Comparison of ENCODE assay signal across 1 cellular context in the genomic region with DNA sequence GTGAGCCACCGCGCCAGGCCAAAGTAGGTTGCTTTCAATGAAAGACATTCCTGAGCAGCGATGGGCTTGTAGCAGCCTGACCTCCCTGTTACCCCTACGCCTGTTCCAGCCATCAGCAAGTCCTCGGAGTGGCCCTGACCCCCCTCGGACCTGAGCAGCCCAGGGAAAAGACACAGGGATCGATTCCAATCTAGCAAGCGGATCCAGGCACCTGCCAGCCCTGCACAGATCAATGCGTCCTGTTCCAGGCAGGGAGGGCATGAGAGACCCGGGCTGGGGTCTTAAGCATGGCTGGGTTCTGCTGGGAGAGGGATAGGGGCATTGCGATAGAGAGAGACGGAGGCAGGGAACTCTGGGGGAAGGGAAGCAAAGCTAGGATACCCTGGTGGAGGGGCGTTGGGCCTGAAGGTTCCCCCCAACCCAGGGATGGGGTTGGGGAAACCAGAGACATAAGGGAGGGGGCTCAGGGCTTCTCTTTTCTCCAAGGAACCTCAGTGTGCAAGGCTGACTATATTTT.
TF ChIP-seq lines count a peak whose summit lies in the region.

No MANE protein-coding gene starts in this region.

TF ChIP-seq in HepG2, 621 proteins besides CTCF, POLR2A, EP300 and RAD21 (continued from another document and continues in another):
- TF ChIP-seq, protein P1, sequence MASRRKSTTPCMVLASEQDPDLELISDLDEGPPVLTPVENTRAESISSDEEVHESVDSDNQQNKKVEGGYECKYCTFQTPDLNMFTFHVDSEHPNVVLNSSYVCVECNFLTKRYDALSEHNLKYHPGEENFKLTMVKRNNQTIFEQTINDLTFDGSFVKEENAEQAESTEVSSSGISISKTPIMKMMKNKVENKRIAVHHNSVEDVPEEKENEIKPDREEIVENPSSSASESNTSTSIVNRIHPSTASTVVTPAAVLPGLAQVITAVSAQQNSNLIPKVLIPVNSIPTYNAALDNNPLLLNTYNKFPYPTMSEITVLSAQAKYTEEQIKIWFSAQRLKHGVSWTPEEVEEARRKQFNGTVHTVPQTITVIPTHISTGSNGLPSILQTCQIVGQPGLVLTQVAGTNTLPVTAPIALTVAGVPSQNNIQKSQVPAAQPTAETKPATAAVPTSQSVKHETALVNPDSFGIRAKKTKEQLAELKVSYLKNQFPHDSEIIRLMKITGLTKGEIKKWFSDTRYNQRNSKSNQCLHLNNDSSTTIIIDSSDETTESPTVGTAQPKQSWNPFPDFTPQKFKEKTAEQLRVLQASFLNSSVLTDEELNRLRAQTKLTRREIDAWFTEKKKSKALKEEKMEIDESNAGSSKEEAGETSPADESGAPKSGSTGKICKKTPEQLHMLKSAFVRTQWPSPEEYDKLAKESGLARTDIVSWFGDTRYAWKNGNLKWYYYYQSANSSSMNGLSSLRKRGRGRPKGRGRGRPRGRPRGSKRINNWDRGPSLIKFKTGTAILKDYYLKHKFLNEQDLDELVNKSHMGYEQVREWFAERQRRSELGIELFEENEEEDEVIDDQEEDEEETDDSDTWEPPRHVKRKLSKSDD (CRISPR knock-in tag; IDR thresholded peaks at IDR 0.05; ENCODE audit: low read depth) = no peak
- TF ChIP-seq ZFAT (CRISPR knock-in tag; conservative IDR thresholded peaks at IDR 0.05) (no peak), CC2D1A (CRISPR knock-in tag; IDR thresholded peaks at IDR 0.05) (no peak), SMC3 (IDR thresholded peaks at IDR 0.05; ENCODE audit: low read length) (no peak), ZNF138 (CRISPR knock-in tag; IDR thresholded peaks at IDR 0.05; ENCODE audit: low read depth) (no peak), KDM1A (CRISPR knock-in tag; IDR thresholded peaks at IDR 0.05) (no peak), MZF1 (CRISPR knock-in tag; IDR thresholded peaks at IDR 0.05; ENCODE audit: borderline replicate concordance) (no peak), HOXA7 (CRISPR knock-in tag; IDR thresholded peaks at IDR 0.05) (no peak), ZNF274 (CRISPR knock-in tag; IDR thresholded peaks at IDR 0.05) (no peak), ZNF263 (CRISPR knock-in tag; IDR thresholded peaks at IDR 0.05) (no peak), SUZ12 (IDR thresholded peaks at IDR 0.05; ENCODE audit: low read depth, low read length) (no peak), KLF6 (CRISPR knock-in tag; IDR thresholded peaks at IDR 0.05) (no peak), ZNF121 (CRISPR knock-in tag; IDR thresholded peaks at IDR 0.05) (no peak), RAD51 (IDR thresholded peaks at IDR 0.05; ENCODE audit: borderline replicate concordance) (no peak), TMF1 (CRISPR knock-in tag; IDR thresholded peaks at IDR 0.05; ENCODE audit: low read depth) (no peak), ZNF672 (CRISPR knock-in tag; IDR thresholded peaks at IDR 0.05) (no peak), MEIS1 (CRISPR knock-in tag; IDR thresholded peaks at IDR 0.05; ENCODE audit: borderline replicate concordance) (no peak; the same call in 1 of the 2 replicates), HNRNPH1 (optimal IDR thresholded peaks at IDR 0.05; ENCODE audit: low read depth, low read length) (no peak), ZSCAN31 (CRISPR knock-in tag; IDR thresholded peaks at IDR 0.05; ENCODE audit: low read depth) (no peak), ZNF326 (CRISPR knock-in tag; IDR thresholded peaks at IDR 0.05; ENCODE audit: borderline replicate concordance) (no peak), MAF1 (CRISPR knock-in tag; IDR thresholded peaks at IDR 0.05; ENCODE audit: borderline replicate concordance) (no peak), NFATC3 (CRISPR knock-in tag; IDR thresholded peaks at IDR 0.05) (no peak), RFX3 (CRISPR knock-in tag; IDR thresholded peaks at IDR 0.05) (no peak), TGIF2 (CRISPR knock-in tag; IDR thresholded peaks at IDR 0.05) (no peak), ZNF546 (CRISPR knock-in tag; conservative IDR thresholded peaks at IDR 0.05) (no peak), XBP1 (CRISPR knock-in tag; IDR thresholded peaks at IDR 0.05) (no peak), KLF12 (CRISPR knock-in tag; IDR thresholded peaks at IDR 0.05; ENCODE audit: borderline replicate concordance) (no peak), EHMT2 (IDR thresholded peaks at IDR 0.05; ENCODE audit: borderline replicate concordance, low read depth, low read length) (no peak), ZNF34 (CRISPR knock-in tag; IDR thresholded peaks at IDR 0.05; ENCODE audit: borderline replicate concordance) (no peak), MAFK (conservative IDR thresholded peaks at IDR 0.05 in 1 of 2, IDR thresholded peaks at IDR 0.05 in 1 of 2; ENCODE audit: low read length in 2 of 2) (no peak), AGO1 (IDR thresholded peaks at IDR 0.05; ENCODE audit: low read depth, low read length, poor library complexity, severe bottlenecking) (peak; percentile 37), ZNF468 (CRISPR knock-in tag; IDR thresholded peaks at IDR 0.05) (no peak), ZMYM2 (CRISPR knock-in tag; IDR thresholded peaks at IDR 0.05) (no peak), ATAD3A (CRISPR knock-in tag; IDR thresholded peaks at IDR 0.05) (no peak), ZNF775 (CRISPR knock-in tag; IDR thresholded peaks at IDR 0.05; ENCODE audit: borderline replicate concordance) (no peak), ZNF143 (CRISPR knock-in tag; IDR thresholded peaks at IDR 0.05) (no peak), GATAD1 (CRISPR knock-in tag; IDR thresholded peaks at IDR 0.05) (no peak), KMT2A (CRISPR knock-in tag; IDR thresholded peaks at IDR 0.05) (no peak)
- TF ChIP-seq, protein P2, sequence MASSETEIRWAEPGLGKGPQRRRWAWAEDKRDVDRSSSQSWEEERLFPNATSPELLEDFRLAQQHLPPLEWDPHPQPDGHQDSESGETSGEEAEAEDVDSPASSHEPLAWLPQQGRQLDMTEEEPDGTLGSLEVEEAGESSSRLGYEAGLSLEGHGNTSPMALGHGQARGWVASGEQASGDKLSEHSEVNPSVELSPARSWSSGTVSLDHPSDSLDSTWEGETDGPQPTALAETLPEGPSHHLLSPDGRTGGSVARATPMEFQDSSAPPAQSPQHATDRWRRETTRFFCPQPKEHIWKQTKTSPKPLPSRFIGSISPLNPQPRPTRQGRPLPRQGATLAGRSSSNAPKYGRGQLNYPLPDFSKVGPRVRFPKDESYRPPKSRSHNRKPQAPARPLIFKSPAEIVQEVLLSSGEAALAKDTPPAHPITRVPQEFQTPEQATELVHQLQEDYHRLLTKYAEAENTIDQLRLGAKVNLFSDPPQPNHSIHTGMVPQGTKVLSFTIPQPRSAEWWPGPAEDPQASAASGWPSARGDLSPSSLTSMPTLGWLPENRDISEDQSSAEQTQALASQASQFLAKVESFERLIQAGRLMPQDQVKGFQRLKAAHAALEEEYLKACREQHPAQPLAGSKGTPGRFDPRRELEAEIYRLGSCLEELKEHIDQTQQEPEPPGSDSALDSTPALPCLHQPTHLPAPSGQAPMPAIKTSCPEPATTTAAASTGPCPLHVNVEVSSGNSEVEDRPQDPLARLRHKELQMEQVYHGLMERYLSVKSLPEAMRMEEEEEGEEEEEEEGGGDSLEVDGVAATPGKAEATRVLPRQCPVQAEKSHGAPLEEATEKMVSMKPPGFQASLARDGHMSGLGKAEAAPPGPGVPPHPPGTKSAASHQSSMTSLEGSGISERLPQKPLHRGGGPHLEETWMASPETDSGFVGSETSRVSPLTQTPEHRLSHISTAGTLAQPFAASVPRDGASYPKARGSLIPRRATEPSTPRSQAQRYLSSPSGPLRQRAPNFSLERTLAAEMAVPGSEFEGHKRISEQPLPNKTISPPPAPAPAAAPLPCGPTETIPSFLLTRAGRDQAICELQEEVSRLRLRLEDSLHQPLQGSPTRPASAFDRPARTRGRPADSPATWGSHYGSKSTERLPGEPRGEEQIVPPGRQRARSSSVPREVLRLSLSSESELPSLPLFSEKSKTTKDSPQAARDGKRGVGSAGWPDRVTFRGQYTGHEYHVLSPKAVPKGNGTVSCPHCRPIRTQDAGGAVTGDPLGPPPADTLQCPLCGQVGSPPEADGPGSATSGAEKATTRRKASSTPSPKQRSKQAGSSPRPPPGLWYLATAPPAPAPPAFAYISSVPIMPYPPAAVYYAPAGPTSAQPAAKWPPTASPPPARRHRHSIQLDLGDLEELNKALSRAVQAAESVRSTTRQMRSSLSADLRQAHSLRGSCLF (CRISPR knock-in tag; IDR thresholded peaks at IDR 0.05; ENCODE audit: borderline replicate concordance) = no peak
- TF ChIP-seq, protein P3, sequence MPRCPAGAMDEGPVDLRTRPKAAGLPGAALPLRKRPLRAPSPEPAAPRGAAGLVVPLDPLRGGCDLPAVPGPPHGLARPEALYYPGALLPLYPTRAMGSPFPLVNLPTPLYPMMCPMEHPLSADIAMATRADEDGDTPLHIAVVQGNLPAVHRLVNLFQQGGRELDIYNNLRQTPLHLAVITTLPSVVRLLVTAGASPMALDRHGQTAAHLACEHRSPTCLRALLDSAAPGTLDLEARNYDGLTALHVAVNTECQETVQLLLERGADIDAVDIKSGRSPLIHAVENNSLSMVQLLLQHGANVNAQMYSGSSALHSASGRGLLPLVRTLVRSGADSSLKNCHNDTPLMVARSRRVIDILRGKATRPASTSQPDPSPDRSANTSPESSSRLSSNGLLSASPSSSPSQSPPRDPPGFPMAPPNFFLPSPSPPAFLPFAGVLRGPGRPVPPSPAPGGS (CRISPR knock-in tag; IDR thresholded peaks at IDR 0.05) = no peak
- TF ChIP-seq, protein P4, sequence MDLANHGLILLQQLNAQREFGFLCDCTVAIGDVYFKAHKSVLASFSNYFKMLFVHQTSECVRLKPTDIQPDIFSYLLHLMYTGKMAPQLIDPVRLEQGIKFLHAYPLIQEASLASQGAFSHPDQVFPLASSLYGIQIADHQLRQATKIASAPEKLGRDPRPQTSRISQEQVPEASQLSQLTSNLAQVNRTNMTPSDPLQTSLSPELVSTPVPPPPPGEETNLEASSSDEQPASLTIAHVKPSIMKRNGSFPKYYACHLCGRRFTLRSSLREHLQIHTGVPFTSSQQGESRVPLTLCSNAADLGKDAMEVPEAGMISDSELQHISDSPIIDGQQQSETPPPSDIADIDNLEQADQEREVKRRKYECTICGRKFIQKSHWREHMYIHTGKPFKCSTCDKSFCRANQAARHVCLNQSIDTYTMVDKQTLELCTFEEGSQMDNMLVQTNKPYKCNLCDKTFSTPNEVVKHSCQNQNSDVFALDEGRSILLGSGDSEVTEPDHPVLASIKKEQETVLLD (CRISPR knock-in tag; IDR thresholded peaks at IDR 0.05; ENCODE audit: low read depth) = no peak
- TF ChIP-seq, protein P5, sequence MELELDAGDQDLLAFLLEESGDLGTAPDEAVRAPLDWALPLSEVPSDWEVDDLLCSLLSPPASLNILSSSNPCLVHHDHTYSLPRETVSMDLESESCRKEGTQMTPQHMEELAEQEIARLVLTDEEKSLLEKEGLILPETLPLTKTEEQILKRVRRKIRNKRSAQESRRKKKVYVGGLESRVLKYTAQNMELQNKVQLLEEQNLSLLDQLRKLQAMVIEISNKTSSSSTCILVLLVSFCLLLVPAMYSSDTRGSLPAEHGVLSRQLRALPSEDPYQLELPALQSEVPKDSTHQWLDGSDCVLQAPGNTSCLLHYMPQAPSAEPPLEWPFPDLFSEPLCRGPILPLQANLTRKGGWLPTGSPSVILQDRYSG (CRISPR knock-in tag; IDR thresholded peaks at IDR 0.05) = no peak
- TF ChIP-seq, protein P6, sequence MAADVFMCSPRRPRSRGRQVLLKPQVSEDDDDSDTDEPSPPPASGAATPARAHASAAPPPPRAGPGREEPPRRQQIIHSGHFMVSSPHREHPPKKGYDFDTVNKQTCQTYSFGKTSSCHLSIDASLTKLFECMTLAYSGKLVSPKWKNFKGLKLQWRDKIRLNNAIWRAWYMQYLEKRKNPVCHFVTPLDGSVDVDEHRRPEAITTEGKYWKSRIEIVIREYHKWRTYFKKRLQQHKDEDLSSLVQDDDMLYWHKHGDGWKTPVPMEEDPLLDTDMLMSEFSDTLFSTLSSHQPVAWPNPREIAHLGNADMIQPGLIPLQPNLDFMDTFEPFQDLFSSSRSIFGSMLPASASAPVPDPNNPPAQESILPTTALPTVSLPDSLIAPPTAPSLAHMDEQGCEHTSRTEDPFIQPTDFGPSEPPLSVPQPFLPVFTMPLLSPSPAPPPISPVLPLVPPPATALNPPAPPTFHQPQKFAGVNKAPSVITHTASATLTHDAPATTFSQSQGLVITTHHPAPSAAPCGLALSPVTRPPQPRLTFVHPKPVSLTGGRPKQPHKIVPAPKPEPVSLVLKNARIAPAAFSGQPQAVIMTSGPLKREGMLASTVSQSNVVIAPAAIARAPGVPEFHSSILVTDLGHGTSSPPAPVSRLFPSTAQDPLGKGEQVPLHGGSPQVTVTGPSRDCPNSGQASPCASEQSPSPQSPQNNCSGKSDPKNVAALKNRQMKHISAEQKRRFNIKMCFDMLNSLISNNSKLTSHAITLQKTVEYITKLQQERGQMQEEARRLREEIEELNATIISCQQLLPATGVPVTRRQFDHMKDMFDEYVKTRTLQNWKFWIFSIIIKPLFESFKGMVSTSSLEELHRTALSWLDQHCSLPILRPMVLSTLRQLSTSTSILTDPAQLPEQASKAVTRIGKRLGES (CRISPR knock-in tag; IDR thresholded peaks at IDR 0.05; ENCODE audit: borderline replicate concordance) = no peak
- TF ChIP-seq, protein P7, sequence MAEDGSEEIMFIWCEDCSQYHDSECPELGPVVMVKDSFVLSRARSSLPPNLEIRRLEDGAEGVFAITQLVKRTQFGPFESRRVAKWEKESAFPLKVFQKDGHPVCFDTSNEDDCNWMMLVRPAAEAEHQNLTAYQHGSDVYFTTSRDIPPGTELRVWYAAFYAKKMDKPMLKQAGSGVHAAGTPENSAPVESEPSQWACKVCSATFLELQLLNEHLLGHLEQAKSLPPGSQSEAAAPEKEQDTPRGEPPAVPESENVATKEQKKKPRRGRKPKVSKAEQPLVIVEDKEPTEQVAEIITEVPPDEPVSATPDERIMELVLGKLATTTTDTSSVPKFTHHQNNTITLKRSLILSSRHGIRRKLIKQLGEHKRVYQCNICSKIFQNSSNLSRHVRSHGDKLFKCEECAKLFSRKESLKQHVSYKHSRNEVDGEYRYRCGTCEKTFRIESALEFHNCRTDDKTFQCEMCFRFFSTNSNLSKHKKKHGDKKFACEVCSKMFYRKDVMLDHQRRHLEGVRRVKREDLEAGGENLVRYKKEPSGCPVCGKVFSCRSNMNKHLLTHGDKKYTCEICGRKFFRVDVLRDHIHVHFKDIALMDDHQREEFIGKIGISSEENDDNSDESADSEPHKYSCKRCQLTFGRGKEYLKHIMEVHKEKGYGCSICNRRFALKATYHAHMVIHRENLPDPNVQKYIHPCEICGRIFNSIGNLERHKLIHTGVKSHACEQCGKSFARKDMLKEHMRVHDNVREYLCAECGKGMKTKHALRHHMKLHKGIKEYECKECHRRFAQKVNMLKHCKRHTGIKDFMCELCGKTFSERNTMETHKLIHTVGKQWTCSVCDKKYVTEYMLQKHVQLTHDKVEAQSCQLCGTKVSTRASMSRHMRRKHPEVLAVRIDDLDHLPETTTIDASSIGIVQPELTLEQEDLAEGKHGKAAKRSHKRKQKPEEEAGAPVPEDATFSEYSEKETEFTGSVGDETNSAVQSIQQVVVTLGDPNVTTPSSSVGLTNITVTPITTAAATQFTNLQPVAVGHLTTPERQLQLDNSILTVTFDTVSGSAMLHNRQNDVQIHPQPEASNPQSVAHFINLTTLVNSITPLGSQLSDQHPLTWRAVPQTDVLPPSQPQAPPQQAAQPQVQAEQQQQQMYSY (CRISPR knock-in tag; IDR thresholded peaks at IDR 0.05) = no peak
- TF ChIP-seq, protein P8, sequence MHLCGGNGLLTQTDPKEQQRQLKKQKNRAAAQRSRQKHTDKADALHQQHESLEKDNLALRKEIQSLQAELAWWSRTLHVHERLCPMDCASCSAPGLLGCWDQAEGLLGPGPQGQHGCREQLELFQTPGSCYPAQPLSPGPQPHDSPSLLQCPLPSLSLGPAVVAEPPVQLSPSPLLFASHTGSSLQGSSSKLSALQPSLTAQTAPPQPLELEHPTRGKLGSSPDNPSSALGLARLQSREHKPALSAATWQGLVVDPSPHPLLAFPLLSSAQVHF (CRISPR knock-in tag; IDR thresholded peaks at IDR 0.05) = no peak
